26 cellular contexts compared by ENCODE assay signal in genomic region chr14:87052646-87053225, GRCh38.
"Had no signal": no experiment of that assay in that cellular context is flagged by ENCODE, and none has a peak within 500 bp of the region (broad histone marks: within the 10 kb centered on the region; RNA-seq: fewer than 3 reads in every experiment).

No MANE protein-coding gene starts in this region.

- H3K4me1 ChIP-seq: colonic mucosa, prostate gland, right atrium auricular region, tibial nerve, vagina had no signal

- H3K4me3 ChIP-seq: colonic mucosa, lung, prostate gland, right atrium auricular region, tibial nerve, vagina had no signal

- ATAC-seq: activated CD4-positive, CD25-positive, alpha-beta regulatory T cell treated with anti-CD3 and anti-CD28 coated beads, Interleukin-2, amount 50 U/mL, for 24 hours; activated T-cell treated with anti-CD3 and anti-CD28 coated beads, Interleukin-2, amount 50 U/mL, for 72 hours; left lobe of liver; stimulated activated naive CD8-positive, alpha-beta T cell treated with anti-CD3 and anti-CD28 coated beads, Interleukin-15, Interleukin-2, amounts not matched to agents 100 U/mL and 50 U/mL, for 24 hours had no signal

- H3K27ac ChIP-seq: colonic mucosa, prostate gland, right atrium auricular region, tibial nerve, vagina had no signal

- H3K4me1 Mint-ChIP-seq: central memory CD8-positive, alpha-beta T cell had no signal

- H3K27ac Mint-ChIP-seq: activated T-cell treated with anti-CD3 and anti-CD28 coated beads, Interleukin-2, amount 50 U/mL, for 72 hours had no signal

- H3K9me3 ChIP-seq: colonic mucosa, prostate gland, right atrium auricular region, tibial nerve, vagina had no signal

- H3K27me3 Mint-ChIP-seq: central memory CD8-positive, alpha-beta T cell had no signal

- DNase-seq: activated CD4-positive, alpha-beta T cell treated with anti-CD3 and anti-CD28 coated beads, Interleukin-2, amount 50 U/mL, for 1 hour; activated CD8-positive, alpha-beta memory T cell treated with anti-CD3 and anti-CD28 coated beads for 24 hours; activated CD8-positive, alpha-beta memory T cell treated with anti-CD3 and anti-CD28 coated beads, Interleukin-2, amount 50 U/mL, for 48 hours; activated effector memory CD4-positive, alpha-beta T cell treated with anti-CD3 and anti-CD28 coated beads, Interleukin-2, amount 50 U/mL, for 16 hours; activated naive CD4-positive, alpha-beta T cell treated with anti-CD3 and anti-CD28 coated beads, Interleukin-2, amount 50 U/mL, for 16 hours; activated T-cell treated with anti-CD3 and anti-CD28 coated beads, Interleukin-2, amount 50 U/mL, for 72 hours; aorta; colonic mucosa; erythroblast; hypothalamus; midbrain; stimulated activated CD4-positive, alpha-beta T cell treated with anti-CD3 and anti-CD28 coated beads, Interleukin-12 subunit alpha, Interleukin-12 subunit beta, amount 100 ng/mL, for 4 hours; stimulated activated CD4-positive, alpha-beta T cell treated with anti-CD3 and anti-CD28 coated beads, Interleukin-1b, Interleukin-23, amount 100 ng/mL, for 48 hours; stimulated activated CD8-positive, alpha-beta memory T cell treated with anti-CD3 and anti-CD28 coated beads, Interleukin-4, amount 100 ng/mL, for 48 hours; stimulated activated naive CD8-positive, alpha-beta T cell treated with anti-CD3 and anti-CD28 coated beads, Interleukin-15, Interleukin-2, amounts not matched to agents 100 U/mL and 50 U/mL, for 24 hours; substantia nigra; T1000 had no signal

- H3K4me3 Mint-ChIP-seq: activated T-cell treated with anti-CD3 and anti-CD28 coated beads, Interleukin-2, amount 50 U/mL, for 72 hours; central memory CD8-positive, alpha-beta T cell had no signal

- H3K27me3 ChIP-seq: colonic mucosa, right atrium auricular region, tibial nerve, vagina had no signal

- FAIRE-seq: keratinocyte had no signal

- H3K36me3 ChIP-seq: colonic mucosa, prostate gland, right atrium auricular region, tibial nerve, vagina had no signal
